ENCODE assay signal across 14 cellular contexts in the genomic region with DNA sequence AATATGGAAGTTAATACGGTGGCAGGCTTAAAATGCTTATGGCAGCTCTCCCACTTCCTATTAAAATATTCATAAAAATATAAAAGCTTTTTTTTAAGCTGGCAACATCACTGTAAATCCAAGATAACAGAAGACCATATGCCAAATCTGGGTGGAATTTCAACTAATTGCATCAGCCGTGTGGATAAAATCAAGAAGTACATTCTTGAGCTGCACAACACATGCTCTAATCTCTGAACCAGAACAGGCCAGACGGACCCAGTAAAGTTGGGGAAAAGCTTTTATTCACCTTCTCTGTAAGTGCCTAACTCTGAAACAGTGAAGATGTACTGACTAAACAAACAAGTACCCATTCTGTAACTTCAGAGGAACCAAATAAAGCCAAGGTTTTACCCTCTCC.
DNase-seq lines count a peak whose midpoint lies in the region; ATAC-seq and TF ChIP-seq lines count a peak whose summit lies in the region.
"Had no signal": no experiment of that assay in that cellular context is flagged by ENCODE, and none has a peak within 500 bp of the region (broad histone marks: within the 10 kb centered on the region; RNA-seq: fewer than 3 reads in every experiment).

No MANE protein-coding gene starts in this region.

- DNase-seq in AG04449 (ENCODE audit: low read depth, low spot score) (peak; percentile 44), HFF-Myc (ENCODE audit: extremely low read depth, low read depth) (peak; percentile 9), fibroblast of the conjunctiva (ENCODE audit: low read depth) (peak; percentile 86), COLO829 (ENCODE audit: low spot score) (no peak)
- DNase-seq in activated CD4-positive, alpha-beta T cell treated with anti-CD3 and anti-CD28 coated beads, Interleukin-2, amount 50 U/mL, for 48 hours = no peak
- DNase-seq: activated CD4-positive, alpha-beta T cell treated with anti-CD3 and anti-CD28 coated beads for 4 hours; activated T-cell treated with anti-CD3 and anti-CD28 coated beads, Interleukin-2, amount 50 U/mL, for 1 hour; adrenal gland; NCI-H446 treated with DMSO at 0.1 percent for 48 hours; RPMI8226; T-helper 17 cell had no signal

- H3K4me3 ChIP-seq in AG04449 (ENCODE audit: low read depth, low read length) (no peak overlapping the region), HFF-Myc (replicated peaks; ENCODE audit: low read depth, low read length) (no peak overlapping the region)
- H3K4me3 ChIP-seq: adrenal gland had no signal

- POLR2A ChIA-PET in AG04449 (lab: Yijun Ruan, JAX) = no interaction called here

- TF ChIP-seq CTCF in AG04449 (IDR thresholded peaks at IDR 0.05; ENCODE audit: insufficient read depth, low read length, missing control alignments) (no peak), HFF-Myc (IDR thresholded peaks at IDR 0.05; ENCODE audit: low read depth, low read length, missing control alignments) (no peak)

- ATAC-seq in SK-N-SH treated with all-trans-retinoic acid at 6 μM for 48 hours (peak; percentile 75), HG02798 (IDR thresholded peaks at IDR 0.05; ENCODE audit: poor library complexity, unreplicated experiment) (no peak), GM19351 (IDR thresholded peaks at IDR 0.05; ENCODE audit: unreplicated experiment) (no peak)
- ATAC-seq: T-helper 17 cell had no signal

- CTCF ChIA-PET in AG04449 (lab: Yijun Ruan, JAX) = interaction anchor here (0.7 kb wide), 1 partner anchor 139 kb away, joined by 3 read pairs; no protein-coding TSS in a partner anchor

TF ChIP-seq in SK-N-SH treated with all-trans-retinoic acid at 6 μM for 48 hours, 23 proteins besides CTCF, POLR2A, EP300 and RAD21:
- TF ChIP-seq ESRRG (CRISPR knock-in tag; IDR thresholded peaks at IDR 0.05) = 0 out of 2 replicates have a peak, but pooled peaks have one; percentile 32
- TF ChIP-seq, protein P1, sequence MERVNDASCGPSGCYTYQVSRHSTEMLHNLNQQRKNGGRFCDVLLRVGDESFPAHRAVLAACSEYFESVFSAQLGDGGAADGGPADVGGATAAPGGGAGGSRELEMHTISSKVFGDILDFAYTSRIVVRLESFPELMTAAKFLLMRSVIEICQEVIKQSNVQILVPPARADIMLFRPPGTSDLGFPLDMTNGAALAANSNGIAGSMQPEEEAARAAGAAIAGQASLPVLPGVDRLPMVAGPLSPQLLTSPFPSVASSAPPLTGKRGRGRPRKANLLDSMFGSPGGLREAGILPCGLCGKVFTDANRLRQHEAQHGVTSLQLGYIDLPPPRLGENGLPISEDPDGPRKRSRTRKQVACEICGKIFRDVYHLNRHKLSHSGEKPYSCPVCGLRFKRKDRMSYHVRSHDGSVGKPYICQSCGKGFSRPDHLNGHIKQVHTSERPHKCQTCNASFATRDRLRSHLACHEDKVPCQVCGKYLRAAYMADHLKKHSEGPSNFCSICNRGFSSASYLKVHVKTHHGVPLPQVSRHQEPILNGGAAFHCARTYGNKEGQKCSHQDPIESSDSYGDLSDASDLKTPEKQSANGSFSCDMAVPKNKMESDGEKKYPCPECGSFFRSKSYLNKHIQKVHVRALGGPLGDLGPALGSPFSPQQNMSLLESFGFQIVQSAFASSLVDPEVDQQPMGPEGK (CRISPR knock-in tag; IDR thresholded peaks at IDR 0.05; ENCODE audit: borderline replicate concordance) = no peak
- TF ChIP-seq PPARA (CRISPR knock-in tag; IDR thresholded peaks at IDR 0.05; ENCODE audit: borderline replicate concordance) = no peak
- TF ChIP-seq RARB (CRISPR knock-in tag; IDR thresholded peaks at IDR 0.05) = no peak
- TF ChIP-seq ISL1 (CRISPR knock-in tag; IDR thresholded peaks at IDR 0.05) = peak; percentile 94
- TF ChIP-seq, protein P2, sequence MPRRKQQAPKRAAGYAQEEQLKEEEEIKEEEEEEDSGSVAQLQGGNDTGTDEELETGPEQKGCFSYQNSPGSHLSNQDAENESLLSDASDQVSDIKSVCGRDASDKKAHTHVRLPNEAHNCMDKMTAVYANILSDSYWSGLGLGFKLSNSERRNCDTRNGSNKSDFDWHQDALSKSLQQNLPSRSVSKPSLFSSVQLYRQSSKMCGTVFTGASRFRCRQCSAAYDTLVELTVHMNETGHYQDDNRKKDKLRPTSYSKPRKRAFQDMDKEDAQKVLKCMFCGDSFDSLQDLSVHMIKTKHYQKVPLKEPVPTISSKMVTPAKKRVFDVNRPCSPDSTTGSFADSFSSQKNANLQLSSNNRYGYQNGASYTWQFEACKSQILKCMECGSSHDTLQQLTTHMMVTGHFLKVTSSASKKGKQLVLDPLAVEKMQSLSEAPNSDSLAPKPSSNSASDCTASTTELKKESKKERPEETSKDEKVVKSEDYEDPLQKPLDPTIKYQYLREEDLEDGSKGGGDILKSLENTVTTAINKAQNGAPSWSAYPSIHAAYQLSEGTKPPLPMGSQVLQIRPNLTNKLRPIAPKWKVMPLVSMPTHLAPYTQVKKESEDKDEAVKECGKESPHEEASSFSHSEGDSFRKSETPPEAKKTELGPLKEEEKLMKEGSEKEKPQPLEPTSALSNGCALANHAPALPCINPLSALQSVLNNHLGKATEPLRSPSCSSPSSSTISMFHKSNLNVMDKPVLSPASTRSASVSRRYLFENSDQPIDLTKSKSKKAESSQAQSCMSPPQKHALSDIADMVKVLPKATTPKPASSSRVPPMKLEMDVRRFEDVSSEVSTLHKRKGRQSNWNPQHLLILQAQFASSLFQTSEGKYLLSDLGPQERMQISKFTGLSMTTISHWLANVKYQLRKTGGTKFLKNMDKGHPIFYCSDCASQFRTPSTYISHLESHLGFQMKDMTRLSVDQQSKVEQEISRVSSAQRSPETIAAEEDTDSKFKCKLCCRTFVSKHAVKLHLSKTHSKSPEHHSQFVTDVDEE (CRISPR knock-in tag; IDR thresholded peaks at IDR 0.05) = peak; percentile 90
- no peak for TF ChIP-seq ZNF8 (CRISPR knock-in tag; IDR thresholded peaks at IDR 0.05)
- no peak for TF ChIP-seq TOX (CRISPR knock-in tag; IDR thresholded peaks at IDR 0.05; ENCODE audit: borderline replicate concordance)
- TF ChIP-seq, protein P3, sequence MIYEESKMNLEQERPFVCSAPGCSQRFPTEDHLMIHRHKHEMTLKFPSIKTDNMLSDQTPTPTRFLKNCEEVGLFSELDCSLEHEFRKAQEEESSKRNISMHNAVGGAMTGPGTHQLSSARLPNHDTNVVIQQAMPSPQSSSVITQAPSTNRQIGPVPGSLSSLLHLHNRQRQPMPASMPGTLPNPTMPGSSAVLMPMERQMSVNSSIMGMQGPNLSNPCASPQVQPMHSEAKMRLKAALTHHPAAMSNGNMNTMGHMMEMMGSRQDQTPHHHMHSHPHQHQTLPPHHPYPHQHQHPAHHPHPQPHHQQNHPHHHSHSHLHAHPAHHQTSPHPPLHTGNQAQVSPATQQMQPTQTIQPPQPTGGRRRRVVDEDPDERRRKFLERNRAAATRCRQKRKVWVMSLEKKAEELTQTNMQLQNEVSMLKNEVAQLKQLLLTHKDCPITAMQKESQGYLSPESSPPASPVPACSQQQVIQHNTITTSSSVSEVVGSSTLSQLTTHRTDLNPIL (CRISPR knock-in tag; IDR thresholded peaks at IDR 0.05; ENCODE audit: low read depth) = peak; percentile 78; the same call in 1 of the 2 replicates
- TF ChIP-seq SNAI2 (CRISPR knock-in tag; IDR thresholded peaks at IDR 0.05) = 0 out of 2 replicates have a peak, but pooled peaks have one; percentile 84
- TF ChIP-seq, protein P4, sequence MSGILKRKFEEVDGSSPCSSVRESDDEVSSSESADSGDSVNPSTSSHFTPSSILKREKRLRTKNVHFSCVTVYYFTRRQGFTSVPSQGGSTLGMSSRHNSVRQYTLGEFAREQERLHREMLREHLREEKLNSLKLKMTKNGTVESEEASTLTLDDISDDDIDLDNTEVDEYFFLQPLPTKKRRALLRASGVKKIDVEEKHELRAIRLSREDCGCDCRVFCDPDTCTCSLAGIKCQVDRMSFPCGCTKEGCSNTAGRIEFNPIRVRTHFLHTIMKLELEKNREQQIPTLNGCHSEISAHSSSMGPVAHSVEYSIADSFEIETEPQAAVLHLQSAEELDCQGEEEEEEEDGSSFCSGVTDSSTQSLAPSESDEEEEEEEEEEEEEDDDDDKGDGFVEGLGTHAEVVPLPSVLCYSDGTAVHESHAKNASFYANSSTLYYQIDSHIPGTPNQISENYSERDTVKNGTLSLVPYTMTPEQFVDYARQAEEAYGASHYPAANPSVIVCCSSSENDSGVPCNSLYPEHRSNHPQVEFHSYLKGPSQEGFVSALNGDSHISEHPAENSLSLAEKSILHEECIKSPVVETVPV (CRISPR knock-in tag; IDR thresholded peaks at IDR 0.05) = peak; percentile 73; the same call in 1 of the 2 replicates
- TF ChIP-seq ZFP30 (CRISPR knock-in tag; IDR thresholded peaks at IDR 0.05) = no peak
- TF ChIP-seq TCF4 (CRISPR knock-in tag; IDR thresholded peaks at IDR 0.05; ENCODE audit: borderline replicate concordance) = peak; percentile 96
- TF ChIP-seq GLIS3 (CRISPR knock-in tag; IDR thresholded peaks at IDR 0.05) = 0 out of 2 replicates have a peak, but pooled peaks have one; percentile 74
- TF ChIP-seq ZNF565 (CRISPR knock-in tag; conservative IDR thresholded peaks at IDR 0.05; ENCODE audit: low read depth) = no peak
- no peak for TF ChIP-seq ZC3H10 (CRISPR knock-in tag; IDR thresholded peaks at IDR 0.05)
- TF ChIP-seq ARNTL (CRISPR knock-in tag; IDR thresholded peaks at IDR 0.05; ENCODE audit: borderline replicate concordance, low read depth) = no peak
- no peak for TF ChIP-seq ZFP3 (CRISPR knock-in tag; IDR thresholded peaks at IDR 0.05)
- no peak for TF ChIP-seq CSDC2 (CRISPR knock-in tag; IDR thresholded peaks at IDR 0.05)

Comparison
In these comparisons a context has a peak if more than half of its experiments do, and no peak if none do; other contexts are left out.
1. DNase-seq: peak in AG04449 (single experiment), HFF-Myc (single experiment) and fibroblast of the conjunctiva (single experiment); none in activated CD4-positive, alpha-beta T cell treated with anti-CD3 and anti-CD28 coated beads, Interleukin-2, amount 50 U/mL, for 48 hours (0 of 2) and COLO829 (single experiment).